Comparison of ENCODE assay signal across 15 cellular contexts in genomic region chr13:112791662-112792440, GRCh38.
DNase-seq lines count a peak whose midpoint lies in the region; ATAC-seq, FAIRE-seq and TF ChIP-seq lines count a peak whose summit lies in the region.
"Had no signal": no experiment of that assay in that cellular context is flagged by ENCODE, and none has a peak within 500 bp of the region (broad histone marks: within the 10 kb centered on the region; RNA-seq: fewer than 3 reads in every experiment).

No MANE protein-coding gene starts in this region.

- no peak overlapping the region for H3K4me3 Mint-ChIP-seq in activated CD4-positive, alpha-beta T cell treated with anti-CD3 and anti-CD28 coated beads, Interleukin-2, amount 10 ng/mL, durations not matched to agents 7 days and 5 days
- H3K4me3 Mint-ChIP-seq in activated CD8-positive, alpha-beta T cell treated with anti-CD3 and anti-CD28 coated beads, Interleukin-2, amount 10 ng/mL, durations not matched to agents 7 days and 5 days, result no peak overlapping the region

- peaks cover 2% of the 10 kb centered on the region for H3K9me3 Mint-ChIP-seq in activated CD4-positive, alpha-beta T cell treated with anti-CD3 and anti-CD28 coated beads, Interleukin-2, amount 10 ng/mL, durations not matched to agents 7 days and 5 days
- H3K9me3 Mint-ChIP-seq in activated CD8-positive, alpha-beta T cell treated with anti-CD3 and anti-CD28 coated beads, Interleukin-2, amount 10 ng/mL, durations not matched to agents 7 days and 5 days (ENCODE audit: insufficient read depth), result no peaks in the 10 kb centered on the region

- H3K4me1 Mint-ChIP-seq in activated CD4-positive, alpha-beta T cell treated with anti-CD3 and anti-CD28 coated beads, Interleukin-2, amount 10 ng/mL, durations not matched to agents 7 days and 5 days, result peaks cover 7% of the 10 kb centered on the region
- H3K4me1 Mint-ChIP-seq in activated CD8-positive, alpha-beta T cell treated with anti-CD3 and anti-CD28 coated beads, Interleukin-2, amount 10 ng/mL, durations not matched to agents 7 days and 5 days (ENCODE audit: low read depth), result peaks cover 8% of the 10 kb centered on the region

- DNase-seq in activated CD4-positive, alpha-beta T cell treated with anti-CD3 and anti-CD28 coated beads, Interleukin-2, amount 10 ng/mL, durations not matched to agents 7 days and 5 days, result no peak
- DNase-seq in activated CD4-positive, alpha-beta T cell treated with anti-CD3 and anti-CD28 coated beads, Interleukin-2, amount 50 U/mL, for 1 hour, result no peak
- DNase-seq in NCI-H1092 treated with DMSO at 0.1 percent for 48 hours (lab: John Stamatoyannopoulos, UW), result peak; percentile 54
- peak; percentile 63 for DNase-seq in bronchial epithelial cell (ENCODE audit: low read depth)
- DNase-seq in pancreas, result no peak
- DNase-seq in activated CD8-positive, alpha-beta T cell treated with anti-CD3 and anti-CD28 coated beads, Interleukin-2, amount 10 ng/mL, durations not matched to agents 7 days and 5 days, result no peak
- no peak for DNase-seq in RKO (ENCODE audit: low spot score)
- DNase-seq in substantia nigra (lab: John Stamatoyannopoulos, UW), result no peak
- DNase-seq: activated naive CD4-positive, alpha-beta T cell treated with anti-CD3 and anti-CD28 coated beads, Interleukin-2, amount 50 U/mL, for 16 hours; central memory CD4-positive, alpha-beta T cell; heart left ventricle; left ventricle myocardium superior; SHP77 treated with DMSO at 0.1 percent for 48 hours; small intestine; testis had no signal

- ATAC-seq in pancreas, result peak; percentile 57 to 83 (median 70)
- ATAC-seq in activated CD8-positive, alpha-beta T cell treated with anti-CD3 and anti-CD28 coated beads, Interleukin-2, amount 10 ng/mL, durations not matched to agents 7 days and 5 days, result no peak

- CTCF ChIA-PET in activated CD4-positive, alpha-beta T cell treated with anti-CD3 and anti-CD28 coated beads, Interleukin-2, amount 10 ng/mL, durations not matched to agents 7 days and 5 days (lab: Charles Lee), result no interaction called here
- CTCF ChIA-PET in activated CD8-positive, alpha-beta T cell treated with anti-CD3 and anti-CD28 coated beads, Interleukin-2, amount 10 ng/mL, durations not matched to agents 7 days and 5 days (lab: Charles Lee), result interaction anchor here (0.6 kb wide), 1 partner anchor 405 kb away, joined by 3 read pairs; no protein-coding TSS in a partner anchor

- H3K9me3 ChIP-seq in pancreas, result no peaks in the 10 kb centered on the region
- H3K9me3 ChIP-seq: heart left ventricle, testis had no signal

- H3K36me3 ChIP-seq in bronchial epithelial cell (ENCODE audit: control insufficient read depth, insufficient read depth, low read length) (no peaks in the 10 kb centered on the region), pancreas (no peaks in the 10 kb centered on the region)

- FAIRE-seq in bronchial epithelial cell (lab: Jason Lieb, UNC) (no peak), pancreas (lab: Jason Lieb, UNC) (no peak)
- FAIRE-seq: small intestine had no signal

- intact Hi-C loops in pancreas (cut with DNase I), result no loop called here

- WGBS in pancreas, 2 donors, result 84 to 85% methylated on average over 20 of the region's 20 CpGs

- H3K27ac Mint-ChIP-seq in activated CD4-positive, alpha-beta T cell treated with anti-CD3 and anti-CD28 coated beads, Interleukin-2, amount 10 ng/mL, durations not matched to agents 7 days and 5 days, result peak overlapping the region; percentile 6
- no peak overlapping the region for H3K27ac Mint-ChIP-seq in activated CD8-positive, alpha-beta T cell treated with anti-CD3 and anti-CD28 coated beads, Interleukin-2, amount 10 ng/mL, durations not matched to agents 7 days and 5 days

- TF ChIP-seq CTCF in bronchial epithelial cell (IDR thresholded peaks at IDR 0.05; ENCODE audit: insufficient read depth, low read length, severe bottlenecking) (no peak), pancreas (IDR thresholded peaks at IDR 0.05) (no peak)

- H3K4me1 ChIP-seq in pancreas, result peaks cover 0 to 9% (median 4%) of the 10 kb centered on the region in 3 donors
- H3K4me1 ChIP-seq: testis had no signal

- POLR2A ChIA-PET in activated CD4-positive, alpha-beta T cell treated with anti-CD3 and anti-CD28 coated beads, Interleukin-2, amount 10 ng/mL, durations not matched to agents 7 days and 5 days (lab: Charles Lee), result interaction anchor here (0.6 kb wide), 1 partner anchor 775 kb away, joined by 5 read pairs; no protein-coding TSS in a partner anchor
- POLR2A ChIA-PET in activated CD8-positive, alpha-beta T cell treated with anti-CD3 and anti-CD28 coated beads, Interleukin-2, amount 10 ng/mL, durations not matched to agents 7 days and 5 days (lab: Charles Lee), result no interaction called here

- no peaks in the 10 kb centered on the region for H3K27me3 ChIP-seq in bronchial epithelial cell (ENCODE audit: control insufficient read depth, insufficient read depth, low read length)
- no peaks in the 10 kb centered on the region for H3K27me3 ChIP-seq in pancreas
- H3K27me3 ChIP-seq: heart left ventricle, testis had no signal

- H3K4me3 ChIP-seq in bronchial epithelial cell (ENCODE audit: low read depth, low read length) (no peak overlapping the region), pancreas (no peak overlapping the region)
- H3K4me3 ChIP-seq: heart left ventricle, testis had no signal

- peaks cover 26% of the 10 kb centered on the region for H3K36me3 Mint-ChIP-seq in activated CD4-positive, alpha-beta T cell treated with anti-CD3 and anti-CD28 coated beads, Interleukin-2, amount 10 ng/mL, durations not matched to agents 7 days and 5 days (ENCODE audit: low read depth)
- H3K36me3 Mint-ChIP-seq in activated CD8-positive, alpha-beta T cell treated with anti-CD3 and anti-CD28 coated beads, Interleukin-2, amount 10 ng/mL, durations not matched to agents 7 days and 5 days (ENCODE audit: low read depth), result peaks cover 14% of the 10 kb centered on the region

- peak overlapping the region in 2 of 4 donors; percentile 51 to 66 for H3K27ac ChIP-seq in pancreas
- H3K27ac ChIP-seq in substantia nigra (ENCODE audit: low read depth, low read length, poor library complexity, severe bottlenecking), result no peak overlapping the region
- H3K27ac ChIP-seq: heart left ventricle, testis had no signal

- no peaks in the 10 kb centered on the region for H3K27me3 Mint-ChIP-seq in activated CD4-positive, alpha-beta T cell treated with anti-CD3 and anti-CD28 coated beads, Interleukin-2, amount 10 ng/mL, durations not matched to agents 7 days and 5 days
- no peaks in the 10 kb centered on the region for H3K27me3 Mint-ChIP-seq in activated CD8-positive, alpha-beta T cell treated with anti-CD3 and anti-CD28 coated beads, Interleukin-2, amount 10 ng/mL, durations not matched to agents 7 days and 5 days (ENCODE audit: low read depth)

Comparison
In these comparisons a context has a peak if more than half of its experiments do, and no peak if none do; other contexts are left out.
1. DNase-seq: peak in NCI-H1092 treated with DMSO at 0.1 percent for 48 hours (single experiment) and bronchial epithelial cell (single experiment); none in activated CD4-positive, alpha-beta T cell treated with anti-CD3 and anti-CD28 coated beads, Interleukin-2, amount 10 ng/mL, durations not matched to agents 7 days and 5 days (single experiment), activated CD4-positive, alpha-beta T cell treated with anti-CD3 and anti-CD28 coated beads, Interleukin-2, amount 50 U/mL, for 1 hour (single experiment), pancreas (0 of 6), activated CD8-positive, alpha-beta T cell treated with anti-CD3 and anti-CD28 coated beads, Interleukin-2, amount 10 ng/mL, durations not matched to agents 7 days and 5 days (single experiment), RKO (single experiment) and substantia nigra (0 of 49).